In the genomic region with DNA sequence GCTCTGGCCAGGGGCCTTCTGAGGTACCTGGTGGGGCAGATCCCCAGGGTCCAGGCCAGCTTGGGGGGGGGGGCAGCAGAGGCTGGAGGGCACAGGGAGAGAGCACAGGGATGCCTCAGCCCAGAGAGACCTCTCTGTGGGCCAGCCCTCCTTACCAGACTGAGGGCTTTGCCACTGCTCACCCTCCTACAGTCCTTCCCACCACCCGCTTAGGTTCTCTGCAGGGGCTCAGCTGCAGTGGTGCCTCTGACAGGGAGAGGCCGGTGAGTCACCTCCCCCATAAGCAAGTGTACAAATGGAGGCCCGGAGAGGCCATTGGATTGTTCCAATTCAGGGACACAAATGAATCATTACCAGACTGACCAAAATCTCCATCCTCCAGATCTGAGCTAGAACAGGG, we compare ENCODE assay signal across 30 cellular contexts.
DNase-seq lines count a peak whose midpoint lies in the region; ATAC-seq and TF ChIP-seq lines count a peak whose summit lies in the region.
"Had no signal": no experiment of that assay in that cellular context is flagged by ENCODE, and none has a peak within 500 bp of the region (broad histone marks: within the 10 kb centered on the region; RNA-seq: fewer than 3 reads in every experiment).

No MANE protein-coding gene starts in this region.

- H3K14ac ChIP-seq in neuronal stem cell (ENCODE audit: low read length): no peak overlapping the region

- H3K36me3 ChIP-seq in MG63 (no peaks in the 10 kb centered on the region), neuronal stem cell (replicated peaks in 1 of 2; ENCODE audit: control insufficient read depth in 2 of 2, insufficient read depth in 2 of 2, low read length in 2 of 2) (no peaks in the 10 kb centered on the region), SJCRH30 (no peaks in the 10 kb centered on the region)
- H3K36me3 ChIP-seq: esophagus muscularis mucosa, lower lobe of right lung, transverse colon had no signal

- DNase-seq in CD1c-positive myeloid dendritic cell (ENCODE audit: extremely low spot score) (peak; percentile 35), MG63 (peak; percentile 27), astrocyte of the spinal cord (ENCODE audit: low read depth, low spot score) (peak; percentile 38), neuronal stem cell (ENCODE audit: low spot score) (no peak), NCI-H1092 treated with DMSO at 0.1 percent for 48 hours (lab: John Stamatoyannopoulos, UW) (no peak), SJCRH30 (no peak)
- no peak for DNase-seq in NK-92 treated with Interleukin-12 subunit alpha and Interleukin-12 subunit beta, amount 100 ng/mL, for 24 hours (lab: John Stamatoyannopoulos, UW)
- DNase-seq: ACHN; activated B cell treated with CpG ODN at 0.5 μM for 24 hours; activated CD8-positive, alpha-beta memory T cell treated with anti-CD3 and anti-CD28 coated beads, Interleukin-2, amount 10 ng/mL, durations not matched to agents 7 days and 5 days; activated gamma-delta T cell; activated T-cell treated with anti-CD3 and anti-CD28 coated beads, Interleukin-2, amount 50 U/mL, for 4 hours; COR-L47; dorsolateral prefrontal cortex; foreskin fibroblast; H7; KG1; kidney glomerular epithelial cell; lower lobe of right lung; midbrain; MM.1S; NCI-H1436 treated with DMSO at 0.1 percent for 48 hours; NCI-H345; NCI-H82; SK-N-SH; stimulated activated CD4-positive, alpha-beta T cell treated with anti-CD3 and anti-CD28 coated beads, Interleukin-4, amount 100 ng/mL, for 24 hours; transverse colon had no signal

- peak overlapping the region; percentile 27 for H4K91ac ChIP-seq in neuronal stem cell (ENCODE audit: low read depth, low read length, poor library complexity)

- peak overlapping the region; percentile 77 for H2AK5ac ChIP-seq in neuronal stem cell (ENCODE audit: low read depth, low read length)

- no peak overlapping the region for H3K4me3 ChIP-seq in MG63
- H3K4me3 ChIP-seq in astrocyte of the spinal cord (ENCODE audit: low read depth, low read length): no peak overlapping the region
- H3K4me3 ChIP-seq in neuronal stem cell (ENCODE audit: low read length in 2 of 2): no peak overlapping the region
- H3K4me3 ChIP-seq in SJCRH30: no peak overlapping the region
- H3K4me3 ChIP-seq: dorsolateral prefrontal cortex, esophagus muscularis mucosa, lower lobe of right lung, transverse colon had no signal

- in situ Hi-C loops in astrocyte of the spinal cord (cut with HindIII; ENCODE audit: low sequenced_read_pairs): no loop called here

- no peak for TF ChIP-seq CTCF in astrocyte of the spinal cord (IDR thresholded peaks at IDR 0.05; ENCODE audit: low read depth, low read length)

- no peak overlapping the region for H4K8ac ChIP-seq in neuronal stem cell (ENCODE audit: low read depth, low read length)

- H2BK120ac ChIP-seq in neuronal stem cell (ENCODE audit: low read depth, low read length): peak overlapping the region; percentile 24

- H3K27me3 ChIP-seq in MG63 (no peaks in the 10 kb centered on the region), neuronal stem cell (ENCODE audit: control insufficient read depth in 3 of 3, insufficient read depth in 3 of 3, low read depth in 1 of 3, low read length in 3 of 3) (peaks cover 0 to 3% (median 0%) of the 10 kb centered on the region in 3 experiments), SJCRH30 (peaks cover 5% of the 10 kb centered on the region; the same call in 1 of the 2 replicates)
- H3K27me3 ChIP-seq: transverse colon had no signal

- H3K4ac ChIP-seq in neuronal stem cell (ENCODE audit: low read length): no peak overlapping the region

- ATAC-seq in HG02798 (IDR thresholded peaks at IDR 0.05; ENCODE audit: poor library complexity, unreplicated experiment): no peak
- ATAC-seq: activated CD8-positive, alpha-beta memory T cell treated with anti-CD3 and anti-CD28 coated beads, Interleukin-2, amount 10 ng/mL, durations not matched to agents 7 days and 5 days; activated T-cell treated with anti-CD3 and anti-CD28 coated beads, Interleukin-2, amount 50 U/mL, for 4 hours; naive thymus-derived CD8-positive, alpha-beta T cell had no signal

- no peak overlapping the region for H2BK5ac ChIP-seq in neuronal stem cell (ENCODE audit: low read length)

- no peaks in the 10 kb centered on the region for H3K79me1 ChIP-seq in neuronal stem cell (ENCODE audit: low read depth, low read length)

- WGBS in neuronal stem cell (ENCODE audit: extremely low coverage in 2 of 2, insufficient read length in 2 of 2, insufficient replicate concordance in 1 of 2), 2 donors: no CpG with 5 or more reads among the region's 3 CpGs

- H3K9me3 ChIP-seq in MG63: no peaks in the 10 kb centered on the region
- no peaks in the 10 kb centered on the region for H3K9me3 ChIP-seq in neuronal stem cell (replicated peaks in 1 of 2; ENCODE audit: control insufficient read depth in 2 of 2, insufficient read depth in 1 of 2, low read depth in 1 of 2, low read length in 2 of 2)
- no peaks in the 10 kb centered on the region for H3K9me3 ChIP-seq in SJCRH30 (replicated peaks)
- H3K9me3 ChIP-seq: esophagus muscularis mucosa, lower lobe of right lung, SK-N-SH, transverse colon had no signal

- no peak overlapping the region for H3K27ac ChIP-seq in neuronal stem cell (replicated peaks; ENCODE audit: low read length)
- no peak overlapping the region for H3K27ac ChIP-seq in SJCRH30
- H3K27ac ChIP-seq: dorsolateral prefrontal cortex, esophagus muscularis mucosa, lower lobe of right lung, transverse colon had no signal

- H2AFZ ChIP-seq in neuronal stem cell (ENCODE audit: low read length): no peak overlapping the region

- H3K4me2 ChIP-seq in neuronal stem cell (ENCODE audit: insufficient read depth, low read length, poor library complexity, severe bottlenecking): no peak overlapping the region
- H3K4me2 ChIP-seq: SK-N-SH had no signal

- H3K18ac ChIP-seq in neuronal stem cell (ENCODE audit: low read length): peak overlapping the region; percentile 84

- peak overlapping the region; percentile 61 for H2BK12ac ChIP-seq in neuronal stem cell (ENCODE audit: low read length)

- peak overlapping the region; percentile 62 for H2BK15ac ChIP-seq in neuronal stem cell (ENCODE audit: low read length)

- H3K23ac ChIP-seq in neuronal stem cell (ENCODE audit: low read depth, low read length, poor library complexity): no peak overlapping the region

- no peak overlapping the region for H3K9ac ChIP-seq in neuronal stem cell (ENCODE audit: low read depth, low read length, poor library complexity)
- H3K9ac ChIP-seq: SK-N-SH had no signal

- H3K4me1 ChIP-seq in neuronal stem cell (ENCODE audit: control insufficient read depth in 2 of 2, insufficient read depth in 1 of 2, low read depth in 1 of 2, low read length in 2 of 2) (peaks cover 22 to 40% of the 10 kb centered on the region in 2 donors), SJCRH30 (peaks cover 9% of the 10 kb centered on the region; the same call in 1 of the 2 replicates)

Comparison
In these comparisons a context has a peak if more than half of its experiments do, and no peak if none do; other contexts are left out.
1. DNase-seq: peak in CD1c-positive myeloid dendritic cell (single experiment), MG63 (single experiment) and astrocyte of the spinal cord (single experiment); none in neuronal stem cell (single experiment), NK-92 treated with Interleukin-12 subunit alpha and Interleukin-12 subunit beta, amount 100 ng/mL, for 24 hours (single experiment), NCI-H1092 treated with DMSO at 0.1 percent for 48 hours (single experiment) and SJCRH30 (0 of 2).